10 cellular contexts compared by ENCODE assay signal in the genomic region with DNA sequence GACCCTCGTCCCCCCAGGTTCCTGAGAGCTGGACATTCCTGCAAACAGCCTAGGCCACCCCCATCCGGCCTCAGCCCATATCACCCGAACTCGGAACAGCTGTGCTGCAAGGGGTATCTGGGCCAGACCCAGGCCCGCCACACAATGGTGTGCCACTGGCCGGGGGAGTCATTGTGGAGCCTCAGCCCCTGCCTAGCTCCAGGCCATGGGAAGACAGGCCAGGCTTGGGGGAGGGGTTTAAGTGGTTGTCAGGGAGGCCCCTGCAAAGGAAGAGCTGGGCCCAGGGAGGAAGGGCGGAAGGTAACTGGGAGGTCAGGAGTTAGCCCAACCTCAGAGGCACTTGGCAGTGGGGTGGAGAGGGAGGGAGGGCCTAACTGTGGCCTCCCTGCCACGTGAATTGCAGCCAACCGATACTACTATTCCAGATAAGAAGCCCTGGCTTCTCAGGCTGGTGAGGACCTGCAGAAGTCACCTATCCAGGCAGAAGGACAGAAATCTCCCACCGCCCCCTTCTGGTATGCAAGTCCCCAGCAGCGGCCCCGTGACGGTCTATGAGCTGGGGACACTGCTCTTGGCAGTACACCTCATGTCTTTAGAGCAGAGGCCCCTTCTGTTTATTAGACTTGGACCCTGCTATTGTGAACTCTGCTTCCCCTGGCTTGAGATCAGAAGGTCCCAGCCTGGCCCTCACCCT.
DNase-seq lines count a peak whose midpoint lies in the region; ATAC-seq and TF ChIP-seq lines count a peak whose summit lies in the region.
"Had no signal": no experiment of that assay in that cellular context is flagged by ENCODE, and none has a peak within 500 bp of the region (broad histone marks: within the 10 kb centered on the region; RNA-seq: fewer than 3 reads in every experiment).

No MANE protein-coding gene starts in this region.

- peaks cover 6% of the 10 kb centered on the region for H3K9me3 Mint-ChIP-seq in T-helper 1 cell treated with Interleukin-12 subunit alpha and Interleukin-12 subunit beta and Interleukin-4 antibody, amounts not matched to agents 30 μg/mL and 1 μg/mL, for 36 hours

- no peak overlapping the region for H3K4me3 Mint-ChIP-seq in T-helper 1 cell treated with Interleukin-12 subunit alpha and Interleukin-12 subunit beta and Interleukin-4 antibody, amounts not matched to agents 30 μg/mL and 1 μg/mL, for 36 hours

- H3K36me3 ChIP-seq in WERI-Rb-1 (peaks cover 34% of the 10 kb centered on the region), subcutaneous abdominal adipose tissue (ENCODE audit: control insufficient read depth in 5 of 5, insufficient read depth in 5 of 5, low read length in 5 of 5) (peaks cover 0 to 21% (median 16%) of the 10 kb centered on the region in 5 donors)

- ATAC-seq in HG03175 (IDR thresholded peaks at IDR 0.05; ENCODE audit: unreplicated experiment): no peak

- 0 out of 2 replicates have a peak, but pooled peaks have one; percentile 14 for TF ChIP-seq CTCF in WERI-Rb-1 (IDR thresholded peaks at IDR 0.05; ENCODE audit: low read depth, low read length)

- H3K4me1 Mint-ChIP-seq in T-helper 1 cell treated with Interleukin-12 subunit alpha and Interleukin-12 subunit beta and Interleukin-4 antibody, amounts not matched to agents 30 μg/mL and 1 μg/mL, for 36 hours (ENCODE audit: low read depth): peaks cover 87% of the 10 kb centered on the region

- no peak overlapping the region for H3K4me3 ChIP-seq in WERI-Rb-1 (ENCODE audit: low read depth, low read length)
- peak overlapping the region in 2 of 5 donors; percentile 20 to 25 for H3K4me3 ChIP-seq in subcutaneous abdominal adipose tissue (ENCODE audit: low read depth in 1 of 5, low read length in 5 of 5)

- no peaks in the 10 kb centered on the region for H3K9me3 ChIP-seq in WERI-Rb-1 (ENCODE audit: severe bottlenecking)
- peaks cover 0 to 7% (median 4%) of the 10 kb centered on the region in 5 donors for H3K9me3 ChIP-seq in subcutaneous abdominal adipose tissue (ENCODE audit: control insufficient read depth in 5 of 5, low read length in 5 of 5)

- H3K27me3 Mint-ChIP-seq in T-helper 1 cell treated with Interleukin-12 subunit alpha and Interleukin-12 subunit beta and Interleukin-4 antibody, amounts not matched to agents 30 μg/mL and 1 μg/mL, for 36 hours (ENCODE audit: low read depth): no peaks in the 10 kb centered on the region

- peak overlapping the region in 1 of 5 donors; percentile 15 for H3K9ac ChIP-seq in subcutaneous abdominal adipose tissue (ENCODE audit: low read length in 5 of 5)

- H3K27me3 ChIP-seq in WERI-Rb-1 (ENCODE audit: insufficient read depth, low read depth, severe bottlenecking) (no peaks in the 10 kb centered on the region), subcutaneous abdominal adipose tissue (ENCODE audit: control insufficient read depth in 5 of 5, insufficient read depth in 4 of 5, low read length in 5 of 5) (no peaks in the 10 kb centered on the region)

- H3K36me3 Mint-ChIP-seq in T-helper 1 cell treated with Interleukin-12 subunit alpha and Interleukin-12 subunit beta and Interleukin-4 antibody, amounts not matched to agents 30 μg/mL and 1 μg/mL, for 36 hours (ENCODE audit: low read depth): peaks cover 35% of the 10 kb centered on the region

- H3K27ac Mint-ChIP-seq in T-helper 1 cell treated with Interleukin-12 subunit alpha and Interleukin-12 subunit beta and Interleukin-4 antibody, amounts not matched to agents 30 μg/mL and 1 μg/mL, for 36 hours: peak overlapping the region; percentile 97

- DNase-seq in T-helper 1 cell: no peak
- peak; percentile 30 for DNase-seq in WERI-Rb-1
- DNase-seq in iPS-NIHi7 (ENCODE audit: extremely low spot score): peak; percentile 69
- no peak for DNase-seq in T-helper 9 cell
- DNase-seq in NCI-H1694 treated with DMSO at 0.1 percent for 48 hours (lab: John Stamatoyannopoulos, UW): no peak
- DNase-seq: ACHN; stimulated activated CD4-positive, alpha-beta T cell treated with anti-CD3 and anti-CD28 coated beads, Interleukin-12 subunit alpha, Interleukin-12 subunit beta, amount 100 ng/mL, for 4 hours had no signal

- H3K27ac ChIP-seq in WERI-Rb-1 (no peak overlapping the region), subcutaneous abdominal adipose tissue (ENCODE audit: low read depth, low read length) (peak overlapping the region; percentile 35)

- peaks cover 18 to 61% (median 60%) of the 10 kb centered on the region in 5 donors for H3K4me1 ChIP-seq in subcutaneous abdominal adipose tissue (ENCODE audit: control insufficient read depth in 5 of 5, insufficient read depth in 5 of 5, low read length in 5 of 5)

Comparison
In these comparisons a context has a peak if more than half of its experiments do, and no peak if none do; other contexts are left out.
1. DNase-seq: peak in WERI-Rb-1 (single experiment) and iPS-NIHi7 (single experiment); none in T-helper 1 cell (0 of 5), T-helper 9 cell (single experiment) and NCI-H1694 treated with DMSO at 0.1 percent for 48 hours (single experiment).